In the genomic region with DNA sequence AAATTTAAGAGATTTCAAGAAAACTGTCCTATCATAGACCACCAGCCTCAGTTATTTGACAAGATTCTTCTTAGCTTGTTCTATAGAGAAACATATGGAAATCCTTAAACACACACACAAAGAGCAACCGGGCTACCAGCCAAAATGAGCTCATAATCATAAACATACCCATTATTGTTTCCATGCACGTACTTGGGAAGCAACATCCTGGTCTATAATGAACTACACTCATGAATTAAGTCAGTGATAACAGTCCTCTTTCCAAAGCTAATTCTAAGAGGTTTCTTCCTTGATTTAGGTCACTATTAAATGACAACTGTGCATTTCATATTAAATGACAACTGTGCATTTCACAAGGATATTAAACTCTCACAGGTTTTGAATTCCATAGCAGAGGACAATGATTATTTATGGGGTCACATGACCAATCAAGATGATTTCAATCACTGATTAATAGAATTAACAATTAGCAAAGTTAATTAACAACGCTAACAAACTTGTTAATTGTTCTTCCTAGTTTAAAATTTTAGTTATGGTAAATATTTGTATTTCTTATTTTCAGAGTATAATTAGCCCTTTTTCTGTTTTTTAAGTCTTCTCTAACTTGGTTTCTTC, we compare ENCODE assay signal across 10 cellular contexts.
A peak's percentile ranks its signal among the peaks of the same experiment; 100 is the strongest.
DNase-seq lines count a peak whose midpoint lies in the region; ATAC-seq, FAIRE-seq and TF ChIP-seq lines count a peak whose summit lies in the region.
"Had no signal": no experiment of that assay in that cellular context is flagged by ENCODE, and none has a peak within 500 bp of the region (broad histone marks: within the 10 kb centered on the region; RNA-seq: fewer than 3 reads in every experiment).

No MANE protein-coding gene starts in this region.

- H3K4me3 ChIP-seq in A549 (no peak overlapping the region), fibroblast of pulmonary artery (replicated peaks; ENCODE audit: low read depth, low read length) (no peak overlapping the region), left ventricle myocardium inferior (no peak overlapping the region)

- no peaks in the 10 kb centered on the region for H3K27me3 ChIP-seq in left ventricle myocardium inferior (ENCODE audit: low read depth)

- 44% methylated on average over 3 of the region's 3 CpGs for WGBS in A549 (ENCODE audit: missing lambda C conversion rate)

- peaks cover 12% of the 10 kb centered on the region for H3K36me3 ChIP-seq in left ventricle myocardium inferior

- CTCF ChIA-PET in A549 (lab: Yijun Ruan, JAX) = interaction anchor here (0.7 to 1.4 kb wide), 3 partner anchors 33 to 63 kb away, joined by 3 read pairs; no protein-coding TSS in a partner anchor

- POLR2A ChIA-PET in A549 (lab: Yijun Ruan, JAX) = no interaction called here

- no peak for TF ChIP-seq RAD21 in A549 (conservative IDR thresholded peaks at IDR 0.05 in 1 of 2, IDR thresholded peaks at IDR 0.05 in 1 of 2)

- TF ChIP-seq CTCF in A549 (IDR thresholded peaks at IDR 0.05) = no peak
- TF ChIP-seq CTCF in fibroblast of pulmonary artery (IDR thresholded peaks at IDR 0.05; ENCODE audit: low read length, missing control alignments) = no peak
- TF ChIP-seq CTCF in left ventricle myocardium inferior (IDR thresholded peaks at IDR 0.05; ENCODE audit: borderline replicate concordance) = no peak

- intact Hi-C loops in left ventricle myocardium inferior (cut with micrococcal nuclease) = no loop called here

- DNase-seq in A549 (ENCODE audit: low read depth in 1 of 2, low spot score in 1 of 2) (no peak), HS-5 (ENCODE audit: low read depth) (peak; percentile 91), SHP77 treated with DMSO at 0.1 percent for 48 hours (lab: John Stamatoyannopoulos, UW) (peak; percentile 86), fibroblast of pulmonary artery (ENCODE audit: low read depth) (peak; percentile 75), NCI-H524 (lab: John Stamatoyannopoulos, UW) (no peak), left ventricle myocardium inferior (no peak), AML-193 (lab: John Stamatoyannopoulos, UW) (no peak), HT-29 (ENCODE audit: low spot score) (no peak)
- DNase-seq: activated CD4-positive, alpha-beta T cell treated with anti-CD3 and anti-CD28 coated beads, Interleukin-2, amount 50 U/mL, for 4 hours; stimulated activated naive CD4-positive, alpha-beta T cell treated with Interleukin-2 at 50 U/mL for 16 hours had no signal

- H3K27ac ChIP-seq in A549 (peak overlapping the region; percentile 58 to 83; a peak in 5 of 6 replicates), left ventricle myocardium inferior (replicated peaks) (no peak overlapping the region)

- ATAC-seq in A549 = no peak

- peak overlapping the region; percentile 58 for H3K4me2 ChIP-seq in A549

- H3K9me3 ChIP-seq in A549 (no peaks in the 10 kb centered on the region), left ventricle myocardium inferior (replicated peaks) (no peaks in the 10 kb centered on the region)

- TF ChIP-seq EP300 in A549 (IDR thresholded peaks at IDR 0.05) = no peak

- FAIRE-seq in A549 (lab: Jason Lieb, UNC) = no peak

- peaks cover 50% of the 10 kb centered on the region for H3K4me1 ChIP-seq in A549
- peaks cover 33% of the 10 kb centered on the region for H3K4me1 ChIP-seq in left ventricle myocardium inferior

- TF ChIP-seq POLR2A in A549 (IDR thresholded peaks at IDR 0.05; ENCODE audit: low read length) = no peak

TF ChIP-seq in A549, 52 proteins besides CTCF, POLR2A, EP300 and RAD21:
- no peak for TF ChIP-seq HOXB13 (CRISPR knock-in tag; IDR thresholded peaks at IDR 0.05; ENCODE audit: low read depth)
- TF ChIP-seq, protein P1, sequence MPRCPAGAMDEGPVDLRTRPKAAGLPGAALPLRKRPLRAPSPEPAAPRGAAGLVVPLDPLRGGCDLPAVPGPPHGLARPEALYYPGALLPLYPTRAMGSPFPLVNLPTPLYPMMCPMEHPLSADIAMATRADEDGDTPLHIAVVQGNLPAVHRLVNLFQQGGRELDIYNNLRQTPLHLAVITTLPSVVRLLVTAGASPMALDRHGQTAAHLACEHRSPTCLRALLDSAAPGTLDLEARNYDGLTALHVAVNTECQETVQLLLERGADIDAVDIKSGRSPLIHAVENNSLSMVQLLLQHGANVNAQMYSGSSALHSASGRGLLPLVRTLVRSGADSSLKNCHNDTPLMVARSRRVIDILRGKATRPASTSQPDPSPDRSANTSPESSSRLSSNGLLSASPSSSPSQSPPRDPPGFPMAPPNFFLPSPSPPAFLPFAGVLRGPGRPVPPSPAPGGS (IDR thresholded peaks at IDR 0.05) = no peak
- TF ChIP-seq POLR2AphosphoS2 (conservative IDR thresholded peaks at IDR 0.05; ENCODE audit: low read length) = no peak
- TF ChIP-seq JUN (IDR thresholded peaks at IDR 0.05) = no peak
TF ChIP-seq in A549: peak in this region for 0.

Comparison
In these comparisons a context has a peak if more than half of its experiments do, and no peak if none do; other contexts are left out.
1. DNase-seq: peak in HS-5 (single experiment), SHP77 treated with DMSO at 0.1 percent for 48 hours (single experiment) and fibroblast of pulmonary artery (single experiment); none in A549 (0 of 2), NCI-H524 (0 of 2), left ventricle myocardium inferior (single experiment), AML-193 (0 of 2) and HT-29 (single experiment).